Comparison of ENCODE assay signal across 20 cellular contexts in the genomic region with DNA sequence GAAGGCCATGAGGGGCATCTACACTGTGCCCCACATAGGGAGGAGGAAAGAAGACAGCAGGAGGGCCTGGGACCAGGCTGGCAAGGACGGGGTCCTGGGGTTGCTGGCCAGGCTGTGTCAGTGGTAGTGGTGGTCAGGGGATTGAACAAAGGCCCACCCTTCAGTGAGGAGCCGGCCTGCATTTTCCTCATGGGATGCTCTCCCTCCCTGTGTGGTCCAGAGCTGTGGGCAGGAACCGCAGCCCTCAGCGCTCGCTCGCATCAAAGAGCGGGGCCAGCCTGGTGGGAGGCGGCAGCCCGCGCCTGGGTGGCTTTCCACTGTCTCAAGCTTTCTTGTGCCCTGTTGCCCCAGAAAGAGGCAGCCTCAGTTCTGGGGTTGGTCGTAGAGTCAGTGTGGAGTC. TPM values are rescaled to one million over a fixed set of nuclear protein-coding genes. Genes with fewer than 3 reads are reported as not detected.
DNase-seq lines count a peak whose midpoint lies in the region; FAIRE-seq and TF ChIP-seq lines count a peak whose summit lies in the region.
"Had no signal": no experiment of that assay in that cellular context is flagged by ENCODE, and none has a peak within 500 bp of the region (broad histone marks: within the 10 kb centered on the region; RNA-seq: fewer than 3 reads in every experiment).

No MANE protein-coding gene starts in this region.

- H2BK15ac ChIP-seq in H1 (ENCODE audit: low read length), result no peak overlapping the region

- H3K36me3 ChIP-seq in SJCRH30 (no peaks in the 10 kb centered on the region), H1 (ENCODE audit: control insufficient read depth in 2 of 4, insufficient read depth in 4 of 4, low read length in 3 of 4) (no peaks in the 10 kb centered on the region), osteoblast (ENCODE audit: insufficient read depth, low read length) (no peaks in the 10 kb centered on the region)

- TF ChIP-seq RAD21 in H1 (IDR thresholded peaks at IDR 0.05 in 1 of 2, conservative IDR thresholded peaks at IDR 0.05 in 1 of 2; ENCODE audit: low read depth in 2 of 2, low read length in 2 of 2), result no peak

- no peaks in the 10 kb centered on the region for H3K79me1 ChIP-seq in H1 (ENCODE audit: low read depth, low read length)

- no peaks in the 10 kb centered on the region for H3K79me2 ChIP-seq in H1 (ENCODE audit: control insufficient read depth in 1 of 2, insufficient read depth in 2 of 2, low read length in 2 of 2)
- H3K79me2 ChIP-seq in osteoblast (ENCODE audit: insufficient read depth, low read length), result no peaks in the 10 kb centered on the region

- 0 out of 2 replicates have a peak overlapping the region, but pooled peaks have one; percentile 34 for H2BK20ac ChIP-seq in H1 (ENCODE audit: low read length)

- no peak overlapping the region for H3K4me3 ChIP-seq in SJCRH30
- H3K4me3 ChIP-seq in H1 (ENCODE audit: extremely low read depth in 1 of 4, insufficient read depth in 2 of 4, low read depth in 3 of 4, low read length in 4 of 4), result no peak overlapping the region
- H3K4me3 ChIP-seq in osteoblast (ENCODE audit: insufficient read depth, low read length), result no peak overlapping the region

- no peak for TF ChIP-seq POLR2A in H1 (IDR thresholded peaks at IDR 0.05; ENCODE audit: control extremely low read depth in 1 of 2, low read depth in 2 of 2, low read length in 2 of 2)

- no peak overlapping the region for H4K5ac ChIP-seq in H1 (ENCODE audit: insufficient read length, low read depth, low read length)

- no peak overlapping the region for H2BK5ac ChIP-seq in H1 (ENCODE audit: low read depth, low read length)

- no peak overlapping the region for H3K9ac ChIP-seq in H1 (replicated peaks in 1 of 4; ENCODE audit: extremely low read depth in 1 of 4, low read depth in 3 of 4, low read length in 3 of 4)

- H3K27me3 ChIP-seq in SJCRH30 (no peaks in the 10 kb centered on the region), H1 (replicated peaks in 1 of 4; ENCODE audit: control insufficient read depth in 3 of 4, extremely low read depth in 1 of 4, insufficient read depth in 3 of 4, low read length in 3 of 4) (no peaks in the 10 kb centered on the region; a peak in 1 of 7 replicates), osteoblast (ENCODE audit: insufficient read depth, low read length) (peaks cover 32% of the 10 kb centered on the region)

- H4K91ac ChIP-seq in H1 (replicated peaks; ENCODE audit: insufficient read length, low read length), result no peak overlapping the region

- no peak overlapping the region for H2BK120ac ChIP-seq in H1 (replicated peaks; ENCODE audit: low read depth, low read length)

- peak overlapping the region; percentile 90; the same call in 1 of the 2 replicates for H2BK12ac ChIP-seq in H1 (ENCODE audit: low read depth, low read length)

- peak; percentile 75 to 76 for DNase-seq in SJCRH30
- no peak for DNase-seq in H1 (ENCODE audit: low read depth in 1 of 2, low spot score in 2 of 2)
- peak; percentile 61 for DNase-seq in osteoblast (ENCODE audit: insufficient read length, low spot score, missing footprints)
- no peak for DNase-seq in GF-D8 (lab: John Stamatoyannopoulos, UW)
- DNase-seq in mesenteric fat pad (ENCODE audit: low spot score), result no peak
- DNase-seq in HEK293T (ENCODE audit: extremely low spot score), result no peak
- DNase-seq in stimulated activated CD4-positive, alpha-beta T cell treated with anti-CD3 and anti-CD28 coated beads, Interleukin-4, amount 100 ng/mL, for 1 hour, result no peak
- DNase-seq: C1 segment of cervical spinal cord; CD8-positive, alpha-beta T cell; DMS153; GOT3; NCI-H1105 treated with DMSO at 0.1 percent for 48 hours; NCI-H2081; NCI-H2171; NCI-H345; NCI-H524; NCI-H774; SIG-M5 had no signal

- no peak for FAIRE-seq in H1 (lab: Jason Lieb, UNC)
- FAIRE-seq: GM12892 had no signal

- H2AFZ ChIP-seq in H1 (ENCODE audit: low read length) (no peak overlapping the region), osteoblast (ENCODE audit: low read length) (no peak overlapping the region)

- H3K4me1 ChIP-seq in SJCRH30 (peaks cover 33% of the 10 kb centered on the region; the same call in 1 of the 2 replicates), H1 (replicated peaks in 1 of 4; ENCODE audit: control insufficient read depth in 3 of 4, insufficient read depth in 4 of 4, low read length in 3 of 4) (peaks cover 0 to 18% (median 10%) of the 10 kb centered on the region in 4 experiments; a peak in 6 of 7 replicates), osteoblast (ENCODE audit: insufficient read depth, low read length) (no peaks in the 10 kb centered on the region)

- 92% methylated on average over 11 of the region's 11 CpGs; no CpG with 5 or more reads in 1 of the 2 experiments for WGBS in H1 (ENCODE audit: extremely low coverage in 1 of 2, insufficient coverage in 1 of 2, insufficient read length in 1 of 2, insufficient replicate concordance in 2 of 2, low coverage in 1 of 2, low lambda C conversion rate in 2 of 2, missing lambda C conversion rate in 1 of 2), 2 experiments

- H3K9me3 ChIP-seq in SJCRH30 (replicated peaks) (no peaks in the 10 kb centered on the region), H1 (ENCODE audit: insufficient read depth in 2 of 2, low read depth in 1 of 2, low read length in 1 of 2) (no peaks in the 10 kb centered on the region), osteoblast (ENCODE audit: low read depth, low read length) (no peaks in the 10 kb centered on the region)

- peaks cover 1% of the 10 kb centered on the region; the same call in 1 of the 2 replicates for H3K23me2 ChIP-seq in H1 (ENCODE audit: low read depth, low read length)

- peak overlapping the region; percentile 98; the same call in 1 of the 2 replicates for H2AK5ac ChIP-seq in H1 (ENCODE audit: low read depth, low read length)

- no peak overlapping the region for H3K56ac ChIP-seq in H1 (replicated peaks; ENCODE audit: insufficient read length, low read depth, low read length)

- H3K4me2 ChIP-seq in H1 (ENCODE audit: insufficient read depth in 1 of 2, low read depth in 2 of 2, low read length in 2 of 2) (no peak overlapping the region), osteoblast (ENCODE audit: insufficient read depth, low read length) (no peak overlapping the region)

- POLR2A ChIA-PET in H1 (lab: Charles Lee; ENCODE audit: partially characterized antibody) (interaction anchor here (0.9 to 4.0 kb wide), 3 partner anchors 16 to 22 kb away, joined by 3 to 17 read pairs (median 4); no protein-coding TSS in a partner anchor), HEK293T (lab: Yijun Ruan, JAX) (no interaction called here)

- 0 out of 2 replicates have a peak overlapping the region, but pooled peaks have one; percentile 66 for H4K8ac ChIP-seq in H1 (ENCODE audit: extremely low read depth, insufficient read depth, low read length)

- no peak for TF ChIP-seq EP300 in H1 (IDR thresholded peaks at IDR 0.05; ENCODE audit: borderline replicate concordance in 1 of 2, low read depth in 2 of 2, low read length in 2 of 2)

- CTCF ChIA-PET in H1 (lab: Charles Lee; ENCODE audit: partially characterized antibody), result interaction anchor here (1.4 to 17.1 kb wide), 9 partner anchors 16 to 228 kb away, joined by 4 to 244 read pairs (median 27); no protein-coding TSS in a partner anchor
- CTCF ChIA-PET in HEK293T (lab: Yijun Ruan, JAX), result no interaction called here

- no peak overlapping the region for H3K23ac ChIP-seq in H1 (ENCODE audit: insufficient read length)

- H3K18ac ChIP-seq in H1 (ENCODE audit: extremely low read depth, low read length), result 0 out of 2 replicates have a peak overlapping the region, but pooled peaks have one; percentile 60

- TF ChIP-seq CTCF in H1 (IDR thresholded peaks at IDR 0.05; ENCODE audit: control extremely low read depth in 1 of 3, insufficient read depth in 1 of 3, low read depth in 1 of 3, low read length in 3 of 3) (no peak), osteoblast (IDR thresholded peaks at IDR 0.05; ENCODE audit: extremely low read depth, low read depth, low read length) (no peak)

- no peak overlapping the region for H3K14ac ChIP-seq in H1 (ENCODE audit: insufficient read length)

- H3K27ac ChIP-seq in SJCRH30 (peak overlapping the region; percentile 4; the same call in 1 of the 2 replicates), H1 (ENCODE audit: low read depth, low read length) (no peak overlapping the region), osteoblast (ENCODE audit: low read depth, low read length) (no peak overlapping the region)

- H3K4ac ChIP-seq in H1 (replicated peaks; ENCODE audit: insufficient read length, low read depth, low read length), result no peak overlapping the region

- H4K20me1 ChIP-seq in H1 (replicated peaks in 1 of 2; ENCODE audit: control insufficient read depth in 1 of 2, insufficient read depth in 2 of 2, low read length in 2 of 2), result no peaks in the 10 kb centered on the region
- no peaks in the 10 kb centered on the region for H4K20me1 ChIP-seq in osteoblast (ENCODE audit: insufficient read depth, low read length)

TF ChIP-seq in H1, 55 proteins besides CTCF, POLR2A, EP300 and RAD21 (continues in another document):
- TF ChIP-seq SP2 (IDR thresholded peaks at IDR 0.05; ENCODE audit: low read length) (no peak), KDM5A (IDR thresholded peaks at IDR 0.05; ENCODE audit: low read length) (no peak), KDM1A (IDR thresholded peaks at IDR 0.05; ENCODE audit: borderline replicate concordance, low read length) (no peak)

TF ChIP-seq in HEK293T, 16 proteins besides CTCF, POLR2A, EP300 and RAD21 (continues in another document):
- TF ChIP-seq BHLHE40 (IDR thresholded peaks at IDR 0.05; ENCODE audit: borderline replicate concordance), result no peak
- TF ChIP-seq L3MBTL2 (conservative IDR thresholded peaks at IDR 0.05), result no peak
- TF ChIP-seq FOXA1 (IDR thresholded peaks at IDR 0.05), result no peak
- TF ChIP-seq ARNT (IDR thresholded peaks at IDR 0.05), result no peak
- no peak for TF ChIP-seq FOXM1 (IDR thresholded peaks at IDR 0.05; ENCODE audit: borderline replicate concordance)
- TF ChIP-seq HDGF (IDR thresholded peaks at IDR 0.05; ENCODE audit: borderline replicate concordance), result no peak

RNA-seq across cellular contexts. Expression of gene LHX4, which starts 24.8 kb away (rescaled TPM):
- 3.7 and 4.2 TPM in 2 replicates for total RNA-seq in SJCRH30 (2014; rRNA removed; shearing (Covaris generic))
- 4.9 and 5.7 TPM in 2 replicates for total RNA-seq in H1 (2021; fragmentation: NEBNext Ultra II Directional; extraction: Animal tissue kit (Norgen Biotek cat#: 25700))
- 0.80 and 0.85 TPM in 2 replicates for polyA plus RNA-seq in H1 (2011; rRNA removed)
- polyA plus RNA-seq in H1 (2011; cell fraction: cytosol; rRNA removed), result 1.6 TPM
- 3.3 TPM for polyA plus RNA-seq in H1 (2011; cell fraction: nucleus; rRNA removed)
- polyA plus RNA-seq in H1 (2012, experiment 1 of 2), result 1.7 to 3.9 TPM (median 2.8 TPM) in 4 replicates
- polyA plus RNA-seq in H1 (2012, experiment 2 of 2), result 1.1 TPM
- 1.1 TPM for polyA plus RNA-seq in H1 (2013, experiment 1 of 2)
- 0.96 TPM for polyA plus RNA-seq in H1 (2013, experiment 2 of 2)
- 2.1 and 3.0 TPM in 2 replicates for polyA minus RNA-seq in H1 (2011; rRNA and poly(A)+ RNA removed)
- polyA minus RNA-seq in H1 (2011; cell fraction: cytosol; rRNA and poly(A)+ RNA removed), result 2.3 TPM
- 3.0 TPM for polyA minus RNA-seq in H1 (2011; cell fraction: nucleus; rRNA and poly(A)+ RNA removed)
- total RNA-seq in osteoblast (not detected in 2 replicates), mesenteric fat pad (0.06 TPM)
- total RNA-seq: G401 had no signal

Comparison
In these comparisons a context has a peak if more than half of its experiments do, and no peak if none do; other contexts are left out.
1. DNase-seq: peak in SJCRH30 (2 of 2) and osteoblast (single experiment); none in H1 (0 of 2), GF-D8 (single experiment), mesenteric fat pad (single experiment), HEK293T (single experiment) and stimulated activated CD4-positive, alpha-beta T cell treated with anti-CD3 and anti-CD28 coated beads, Interleukin-4, amount 100 ng/mL, for 1 hour (single experiment).